13 cellular contexts compared by ENCODE assay signal in genomic region chr11:10866893-10867331, GRCh38. TPM values are rescaled to one million over a fixed set of nuclear protein-coding genes. Genes with fewer than 3 reads are reported as not detected.
A peak's percentile ranks its signal among the peaks of the same experiment; 100 is the strongest.
DNase-seq lines count a peak whose midpoint lies in the region; ATAC-seq and TF ChIP-seq lines count a peak whose summit lies in the region.
"Had no signal": no experiment of that assay in that cellular context is flagged by ENCODE, and none has a peak within 500 bp of the region (broad histone marks: within the 10 kb centered on the region; RNA-seq: fewer than 3 reads in every experiment).

No MANE protein-coding gene starts in this region.

- H3K27me3 ChIP-seq in foreskin keratinocyte (no peaks in the 10 kb centered on the region), parathyroid adenoma (ENCODE audit: control insufficient read depth, insufficient read depth, low read length) (no peaks in the 10 kb centered on the region)

- H3K4me1 ChIP-seq in foreskin keratinocyte (peaks cover 7% of the 10 kb centered on the region), parathyroid adenoma (peaks cover 12% of the 10 kb centered on the region)

- no peak overlapping the region for H3K4me3 Mint-ChIP-seq in activated CD8-positive, alpha-beta memory T cell treated with anti-CD3 and anti-CD28 coated beads, Interleukin-2, amount 10 ng/mL, durations not matched to agents 7 days and 5 days

- peak overlapping the region; percentile 31 for H3K4me2 ChIP-seq in parathyroid adenoma (ENCODE audit: low read length)

- no peak overlapping the region for H3K9ac ChIP-seq in parathyroid adenoma

- peaks cover 4% of the 10 kb centered on the region for H3K9me3 Mint-ChIP-seq in activated CD8-positive, alpha-beta memory T cell treated with anti-CD3 and anti-CD28 coated beads, Interleukin-2, amount 10 ng/mL, durations not matched to agents 7 days and 5 days (ENCODE audit: low read depth)

- ATAC-seq in foreskin keratinocyte = peak; percentile 35
- ATAC-seq in activated CD8-positive, alpha-beta memory T cell treated with anti-CD3 and anti-CD28 coated beads, Interleukin-2, amount 10 ng/mL, durations not matched to agents 7 days and 5 days = no peak

- H3K27me3 Mint-ChIP-seq in activated CD8-positive, alpha-beta memory T cell treated with anti-CD3 and anti-CD28 coated beads, Interleukin-2, amount 10 ng/mL, durations not matched to agents 7 days and 5 days = no peaks in the 10 kb centered on the region

- DNase-seq in ELF-1 (ENCODE audit: low read depth, low spot score) = peak; percentile 14
- peak; percentile 60 for DNase-seq in SK-N-DZ (ENCODE audit: low spot score)
- DNase-seq in foreskin keratinocyte = peak in 1 of 2 donors; percentile 44
- DNase-seq in mesenteric fat pad (ENCODE audit: low spot score) = no peak
- DNase-seq in NCI-H748 treated with DMSO at 0.1 percent for 48 hours (lab: John Stamatoyannopoulos, UW) = no peak
- no peak for DNase-seq in activated CD8-positive, alpha-beta memory T cell treated with anti-CD3 and anti-CD28 coated beads, Interleukin-2, amount 10 ng/mL, durations not matched to agents 7 days and 5 days
- no peak for DNase-seq in medulla oblongata (ENCODE audit: extremely low spot score)
- DNase-seq: DMS153; NCI-H2029 treated with DMSO at 0.1 percent for 48 hours; stimulated activated naive CD4-positive, alpha-beta T cell treated with Interleukin-2 at 50 U/mL for 16 hours; T-helper 2 cell had no signal

- H2AFZ ChIP-seq in parathyroid adenoma = peak overlapping the region; percentile 56

- no peaks in the 10 kb centered on the region for H3K9me3 ChIP-seq in parathyroid adenoma (ENCODE audit: control insufficient read depth, low read length)

- no peak overlapping the region for H3K27ac ChIP-seq in foreskin keratinocyte
- H3K27ac ChIP-seq in parathyroid adenoma = peak overlapping the region; percentile 59
- H3K27ac ChIP-seq: HL-60 had no signal

- peaks cover 3% of the 10 kb centered on the region for H3K79me2 ChIP-seq in parathyroid adenoma

- CTCF ChIA-PET in activated CD8-positive, alpha-beta memory T cell treated with anti-CD3 and anti-CD28 coated beads, Interleukin-2, amount 10 ng/mL, durations not matched to agents 7 days and 5 days (lab: Charles Lee) = no interaction called here

- no peak overlapping the region for H3K4me3 ChIP-seq in parathyroid adenoma (ENCODE audit: low read depth, low read length)

- no peak overlapping the region for H3K27ac Mint-ChIP-seq in activated CD8-positive, alpha-beta memory T cell treated with anti-CD3 and anti-CD28 coated beads, Interleukin-2, amount 10 ng/mL, durations not matched to agents 7 days and 5 days

- peaks cover 9% of the 10 kb centered on the region for H3K36me3 Mint-ChIP-seq in activated CD8-positive, alpha-beta memory T cell treated with anti-CD3 and anti-CD28 coated beads, Interleukin-2, amount 10 ng/mL, durations not matched to agents 7 days and 5 days

- H3K36me3 ChIP-seq in parathyroid adenoma (ENCODE audit: control insufficient read depth, insufficient read depth, low read length) = no peaks in the 10 kb centered on the region

- no peak for TF ChIP-seq CTCF in foreskin keratinocyte (conservative IDR thresholded peaks at IDR 0.05)
- TF ChIP-seq CTCF in parathyroid adenoma (IDR thresholded peaks at IDR 0.05) = no peak

- peaks cover 23% of the 10 kb centered on the region for H3K4me1 Mint-ChIP-seq in activated CD8-positive, alpha-beta memory T cell treated with anti-CD3 and anti-CD28 coated beads, Interleukin-2, amount 10 ng/mL, durations not matched to agents 7 days and 5 days

RNA-seq across cellular contexts. Expression of gene ZBED5, which starts 9.1 kb away (rescaled TPM):
- polyA plus RNA-seq in SK-N-DZ (2014; cell fraction: cytosol; rRNA removed) = 47.6 and 51.4 TPM in 2 replicates
- polyA plus RNA-seq in SK-N-DZ (2014; cell fraction: nucleus; rRNA removed) = 74.8 and 118 TPM in 2 replicates
- total RNA-seq in foreskin keratinocyte (30.0 and 32.3 TPM in 2 replicates), mesenteric fat pad (25.9 TPM)
- 11.7 and 12.8 TPM in 2 replicates for polyA plus RNA-seq in foreskin keratinocyte
- total RNA-seq in activated CD8-positive, alpha-beta memory T cell treated with anti-CD3 and anti-CD28 coated beads, Interleukin-2, amount 10 ng/mL, durations not matched to agents 7 days and 5 days = 10 to 100 TPM; 34.9 to 35.5 TPM

RNA-seq across cellular contexts. Expression of gene EIF4G2, which starts 58.2 kb away (rescaled TPM):
- 600 and 624 TPM in 2 replicates for polyA plus RNA-seq in SK-N-DZ (2014; cell fraction: cytosol; rRNA removed)
- 541 and 569 TPM in 2 replicates for polyA plus RNA-seq in SK-N-DZ (2014; cell fraction: nucleus; rRNA removed)
- 659 and 667 TPM in 2 replicates for total RNA-seq in foreskin keratinocyte
- polyA plus RNA-seq in foreskin keratinocyte = 234 and 277 TPM in 2 replicates
- 854 TPM for total RNA-seq in mesenteric fat pad
- total RNA-seq in activated CD8-positive, alpha-beta memory T cell treated with anti-CD3 and anti-CD28 coated beads, Interleukin-2, amount 10 ng/mL, durations not matched to agents 7 days and 5 days = 100 to 1,000 TPM; 579 to 898 TPM

Comparison
In these comparisons a context has a peak if more than half of its experiments do, and no peak if none do; other contexts are left out.
1. DNase-seq: peak in ELF-1 (single experiment) and SK-N-DZ (single experiment); none in mesenteric fat pad (single experiment), NCI-H748 treated with DMSO at 0.1 percent for 48 hours (single experiment), activated CD8-positive, alpha-beta memory T cell treated with anti-CD3 and anti-CD28 coated beads, Interleukin-2, amount 10 ng/mL, durations not matched to agents 7 days and 5 days (single experiment) and medulla oblongata (single experiment).